In the genomic region with DNA sequence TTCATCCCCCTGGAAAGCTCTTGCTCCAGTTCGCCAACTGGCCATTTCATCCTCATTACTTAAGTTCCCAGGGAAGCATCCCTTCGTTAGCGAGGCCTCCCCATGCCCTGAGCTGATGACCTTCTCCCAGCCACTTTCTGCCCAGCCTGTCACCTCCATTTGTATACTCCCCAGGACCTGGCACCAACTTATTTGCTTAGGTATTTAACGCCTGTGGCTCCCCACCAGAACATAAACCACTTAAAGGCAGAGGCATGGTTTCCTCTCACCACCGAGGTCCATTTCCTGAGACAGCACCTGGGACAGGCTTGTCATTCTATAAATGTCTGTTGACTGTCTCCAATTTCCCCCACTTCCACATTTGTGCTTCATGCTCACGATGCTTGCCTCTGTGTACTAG, we compare ENCODE assay signal across 20 cellular contexts.
DNase-seq lines count a peak whose midpoint lies in the region; ATAC-seq and TF ChIP-seq lines count a peak whose summit lies in the region.
"Had no signal": no experiment of that assay in that cellular context is flagged by ENCODE, and none has a peak within 500 bp of the region (broad histone marks: within the 10 kb centered on the region; RNA-seq: fewer than 3 reads in every experiment).

No MANE protein-coding gene starts in this region.

- POLR2A ChIA-PET in activated naive CD8-positive, alpha-beta T cell treated with anti-CD3 and anti-CD28 coated beads, Interleukin-2, amount 10 ng/mL, durations not matched to agents 7 days and 5 days (lab: Charles Lee), result no interaction called here

- TF ChIP-seq POLR2A in Peyer's patch (IDR thresholded peaks at IDR 0.05), result no peak
- TF ChIP-seq POLR2A in GM18505 (IDR thresholded peaks at IDR 0.05; ENCODE audit: borderline replicate concordance, extremely low read depth, insufficient read depth, insufficient read length), result no peak

- no peak overlapping the region for H3K4me3 Mint-ChIP-seq in activated naive CD8-positive, alpha-beta T cell treated with anti-CD3 and anti-CD28 coated beads, Interleukin-2, amount 10 ng/mL, durations not matched to agents 7 days and 5 days
- no peak overlapping the region for H3K4me3 Mint-ChIP-seq in activated naive CD8-positive, alpha-beta T cell treated with anti-CD3 and anti-CD28 coated beads, Interleukin-2, amount 50 U/mL, for 24 hours
- H3K4me3 Mint-ChIP-seq in nephron progenitor cell, result no peak overlapping the region
- H3K4me3 Mint-ChIP-seq: natural killer cell treated with Interleukin-12 subunit alpha and Interleukin-12 subunit beta and Interleukin-15 and Interleukin-18, amount 100 ng/mL, for 72 hours; stimulated activated effector memory CD8-positive, alpha-beta T cell treated with anti-CD3 and anti-CD28 coated beads, Interleukin-12 subunit alpha, Interleukin-12 subunit beta, amount 100 ng/mL, for 72 hours; T-helper 2 cell treated with Interferon-gamma antibody and Interleukin-4, amounts not matched to agents 5 μg/mL and 100 μg/mL, for 36 hours had no signal

- H3K27me3 ChIP-seq in Peyer's patch, result no peaks in the 10 kb centered on the region
- H3K27me3 ChIP-seq: BE2C, colonic mucosa, testis had no signal

- TF ChIP-seq CTCF in Peyer's patch (IDR thresholded peaks at IDR 0.05) (no peak), nephron progenitor cell (IDR thresholded peaks at IDR 0.05) (no peak)

- DNase-seq in activated naive CD8-positive, alpha-beta T cell treated with anti-CD3 and anti-CD28 coated beads, Interleukin-2, amount 10 ng/mL, durations not matched to agents 7 days and 5 days, result no peak
- DNase-seq in activated naive CD8-positive, alpha-beta T cell treated with anti-CD3 and anti-CD28 coated beads, Interleukin-2, amount 50 U/mL, for 24 hours, result no peak
- DNase-seq in Peyer's patch (peak in 2 of 3 donors; percentile 66 to 68), nephron progenitor cell (no peak), NCI-H345 treated with DMSO at 0.1 percent for 48 hours (lab: John Stamatoyannopoulos, UW; ENCODE audit: unreplicated experiment) (no peak), SHP77 (lab: John Stamatoyannopoulos, UW) (no peak)
- DNase-seq: BE2C, colonic mucosa, NCI-H146, NCI-H2171, NCI-H774, PC-3, testis had no signal

- no peak overlapping the region for H3K27ac ChIP-seq in Peyer's patch
- H3K27ac ChIP-seq: colonic mucosa, testis had no signal

- H3K27me3 Mint-ChIP-seq in activated naive CD8-positive, alpha-beta T cell treated with anti-CD3 and anti-CD28 coated beads, Interleukin-2, amount 10 ng/mL, durations not matched to agents 7 days and 5 days, result peaks cover 7% of the 10 kb centered on the region
- H3K27me3 Mint-ChIP-seq in activated naive CD8-positive, alpha-beta T cell treated with anti-CD3 and anti-CD28 coated beads, Interleukin-2, amount 50 U/mL, for 24 hours, result peaks cover 19% of the 10 kb centered on the region
- peaks cover 4% of the 10 kb centered on the region for H3K27me3 Mint-ChIP-seq in nephron progenitor cell (ENCODE audit: low read depth, poor library complexity)

- H3K9me3 Mint-ChIP-seq in activated naive CD8-positive, alpha-beta T cell treated with anti-CD3 and anti-CD28 coated beads, Interleukin-2, amount 10 ng/mL, durations not matched to agents 7 days and 5 days, result no peaks in the 10 kb centered on the region
- H3K9me3 Mint-ChIP-seq in activated naive CD8-positive, alpha-beta T cell treated with anti-CD3 and anti-CD28 coated beads, Interleukin-2, amount 50 U/mL, for 24 hours, result no peaks in the 10 kb centered on the region
- H3K9me3 Mint-ChIP-seq in nephron progenitor cell, result no peaks in the 10 kb centered on the region
- H3K9me3 Mint-ChIP-seq: activated naive CD4-positive, alpha-beta T cell treated with anti-CD3 and anti-CD28 coated beads, Interleukin-2, amount 50 U/mL, for 72 hours; natural killer cell treated with Interleukin-12 subunit alpha and Interleukin-12 subunit beta and Interleukin-15 and Interleukin-18, amount 100 ng/mL, for 72 hours; stimulated activated effector memory CD8-positive, alpha-beta T cell treated with anti-CD3 and anti-CD28 coated beads, Interleukin-12 subunit alpha, Interleukin-12 subunit beta, amount 100 ng/mL, for 72 hours; T-helper 2 cell treated with Interferon-gamma antibody and Interleukin-4, amounts not matched to agents 5 μg/mL and 100 μg/mL, for 36 hours had no signal

- peaks cover 0 to 17% (median 6%) of the 10 kb centered on the region in 4 donors for H3K4me1 ChIP-seq in Peyer's patch
- H3K4me1 ChIP-seq: BE2C, colonic mucosa, testis had no signal

- peaks cover 11% of the 10 kb centered on the region for H3K4me1 Mint-ChIP-seq in activated naive CD8-positive, alpha-beta T cell treated with anti-CD3 and anti-CD28 coated beads, Interleukin-2, amount 10 ng/mL, durations not matched to agents 7 days and 5 days
- H3K4me1 Mint-ChIP-seq in activated naive CD8-positive, alpha-beta T cell treated with anti-CD3 and anti-CD28 coated beads, Interleukin-2, amount 50 U/mL, for 24 hours, result peaks cover 18% of the 10 kb centered on the region
- H3K4me1 Mint-ChIP-seq in nephron progenitor cell, result peaks cover 4% of the 10 kb centered on the region
- H3K4me1 Mint-ChIP-seq: stimulated activated effector memory CD8-positive, alpha-beta T cell treated with anti-CD3 and anti-CD28 coated beads, Interleukin-12 subunit alpha, Interleukin-12 subunit beta, amount 100 ng/mL, for 72 hours had no signal

- H3K27ac Mint-ChIP-seq in activated naive CD8-positive, alpha-beta T cell treated with anti-CD3 and anti-CD28 coated beads, Interleukin-2, amount 10 ng/mL, durations not matched to agents 7 days and 5 days, result no peak overlapping the region
- H3K27ac Mint-ChIP-seq in activated naive CD8-positive, alpha-beta T cell treated with anti-CD3 and anti-CD28 coated beads, Interleukin-2, amount 50 U/mL, for 24 hours, result no peak overlapping the region
- peak overlapping the region; percentile 41 for H3K27ac Mint-ChIP-seq in nephron progenitor cell
- H3K27ac Mint-ChIP-seq: activated naive CD4-positive, alpha-beta T cell treated with anti-CD3 and anti-CD28 coated beads, Interleukin-2, amount 50 U/mL, for 72 hours; natural killer cell treated with Interleukin-12 subunit alpha and Interleukin-12 subunit beta and Interleukin-15 and Interleukin-18, amount 100 ng/mL, for 72 hours; stimulated activated effector memory CD8-positive, alpha-beta T cell treated with anti-CD3 and anti-CD28 coated beads, Interleukin-12 subunit alpha, Interleukin-12 subunit beta, amount 100 ng/mL, for 72 hours; T-helper 2 cell treated with Interferon-gamma antibody and Interleukin-4, amounts not matched to agents 5 μg/mL and 100 μg/mL, for 36 hours had no signal

- no peaks in the 10 kb centered on the region for H3K36me3 ChIP-seq in Peyer's patch
- H3K36me3 ChIP-seq: BE2C, colonic mucosa had no signal

- ATAC-seq in activated naive CD8-positive, alpha-beta T cell treated with anti-CD3 and anti-CD28 coated beads, Interleukin-2, amount 10 ng/mL, durations not matched to agents 7 days and 5 days (ENCODE audit: low read depth), result peak; percentile 56
- ATAC-seq in activated naive CD8-positive, alpha-beta T cell treated with anti-CD3 and anti-CD28 coated beads, Interleukin-2, amount 50 U/mL, for 24 hours, result no peak
- ATAC-seq in GM21825 (IDR thresholded peaks at IDR 0.05; ENCODE audit: unreplicated experiment) (peak; percentile 40), GM18505 (IDR thresholded peaks at IDR 0.05; ENCODE audit: unreplicated experiment) (no peak)
- ATAC-seq: activated naive CD4-positive, alpha-beta T cell treated with anti-CD3 and anti-CD28 coated beads, Interleukin-2, amount 50 U/mL, for 72 hours; HCT116; PC-3; stimulated activated effector memory CD8-positive, alpha-beta T cell treated with anti-CD3 and anti-CD28 coated beads, Interleukin-12 subunit alpha, Interleukin-12 subunit beta, amount 100 ng/mL, for 72 hours had no signal

- H3K9me3 ChIP-seq in Peyer's patch, result no peaks in the 10 kb centered on the region
- H3K9me3 ChIP-seq: BE2C, colonic mucosa, testis had no signal

- H3K4me3 ChIP-seq in Peyer's patch, result no peak overlapping the region
- H3K4me3 ChIP-seq: colonic mucosa, testis had no signal

- no peaks in the 10 kb centered on the region for H3K36me3 Mint-ChIP-seq in activated naive CD8-positive, alpha-beta T cell treated with anti-CD3 and anti-CD28 coated beads, Interleukin-2, amount 10 ng/mL, durations not matched to agents 7 days and 5 days
- H3K36me3 Mint-ChIP-seq in activated naive CD8-positive, alpha-beta T cell treated with anti-CD3 and anti-CD28 coated beads, Interleukin-2, amount 50 U/mL, for 24 hours (ENCODE audit: low read depth), result no peaks in the 10 kb centered on the region
- no peaks in the 10 kb centered on the region for H3K36me3 Mint-ChIP-seq in nephron progenitor cell (ENCODE audit: low read depth)
- H3K36me3 Mint-ChIP-seq: activated naive CD4-positive, alpha-beta T cell treated with anti-CD3 and anti-CD28 coated beads, Interleukin-2, amount 50 U/mL, for 72 hours; natural killer cell treated with Interleukin-12 subunit alpha and Interleukin-12 subunit beta and Interleukin-15 and Interleukin-18, amount 100 ng/mL, for 72 hours; stimulated activated effector memory CD8-positive, alpha-beta T cell treated with anti-CD3 and anti-CD28 coated beads, Interleukin-12 subunit alpha, Interleukin-12 subunit beta, amount 100 ng/mL, for 72 hours had no signal

Comparison
In these comparisons a context has a peak if more than half of its experiments do, and no peak if none do; other contexts are left out.
1. ATAC-seq: peak in activated naive CD8-positive, alpha-beta T cell treated with anti-CD3 and anti-CD28 coated beads, Interleukin-2, amount 10 ng/mL, durations not matched to agents 7 days and 5 days (single experiment) and GM21825 (single experiment); none in activated naive CD8-positive, alpha-beta T cell treated with anti-CD3 and anti-CD28 coated beads, Interleukin-2, amount 50 U/mL, for 24 hours (single experiment) and GM18505 (single experiment).
2. DNase-seq: peak in Peyer's patch (2 of 3); none in activated naive CD8-positive, alpha-beta T cell treated with anti-CD3 and anti-CD28 coated beads, Interleukin-2, amount 10 ng/mL, durations not matched to agents 7 days and 5 days (single experiment), activated naive CD8-positive, alpha-beta T cell treated with anti-CD3 and anti-CD28 coated beads, Interleukin-2, amount 50 U/mL, for 24 hours (single experiment), nephron progenitor cell (single experiment), NCI-H345 treated with DMSO at 0.1 percent for 48 hours (single experiment) and SHP77 (0 of 2).